In genomic region chr6:81897793-81898192, GRCh38 we compare ENCODE assay signal across 1 cellular context.
TF ChIP-seq lines count a peak whose summit lies in the region.

No MANE protein-coding gene starts in this region.

TF ChIP-seq in IMR-90, 13 proteins besides CTCF, POLR2A, EP300 and RAD21:
- TF ChIP-seq MAFK (IDR thresholded peaks at IDR 0.05; ENCODE audit: low read depth, low read length) = no peak
- no peak for TF ChIP-seq ELK1 (IDR thresholded peaks at IDR 0.05; ENCODE audit: borderline replicate concordance, low read depth, low read length)
- TF ChIP-seq BHLHE40 (IDR thresholded peaks at IDR 0.05; ENCODE audit: low read depth, low read length) = no peak
- no peak for TF ChIP-seq RFX5 (IDR thresholded peaks at IDR 0.05; ENCODE audit: low read depth, low read length)
- no peak for TF ChIP-seq USF2 (IDR thresholded peaks at IDR 0.05; ENCODE audit: low read depth, low read length)
- no peak for TF ChIP-seq CEBPB (IDR thresholded peaks at IDR 0.05; ENCODE audit: low read depth, low read length)
- TF ChIP-seq CHD1 (IDR thresholded peaks at IDR 0.05; ENCODE audit: low read depth, low read length) = no peak
- no peak for TF ChIP-seq FOS (IDR thresholded peaks at IDR 0.05; ENCODE audit: low read depth, low read length)
- TF ChIP-seq NFE2L2 (IDR thresholded peaks at IDR 0.05; ENCODE audit: low read depth, low read length) = no peak
- TF ChIP-seq MAZ (IDR thresholded peaks at IDR 0.05; ENCODE audit: borderline replicate concordance, low read depth, low read length) = no peak
- no peak for TF ChIP-seq RCOR1 (IDR thresholded peaks at IDR 0.05; ENCODE audit: insufficient replicate concordance, low read length)
- TF ChIP-seq SMC3 (IDR thresholded peaks at IDR 0.05; ENCODE audit: low read depth, low read length) = no peak
- TF ChIP-seq MXI1 (IDR thresholded peaks at IDR 0.05; ENCODE audit: borderline replicate concordance, low read depth, low read length) = no peak
